In genomic region chr11:34682822-34683221, GRCh38 we compare ENCODE assay signal across 16 cellular contexts.
DNase-seq lines count a peak whose midpoint lies in the region; ATAC-seq and TF ChIP-seq lines count a peak whose summit lies in the region.
"Had no signal": no experiment of that assay in that cellular context is flagged by ENCODE, and none has a peak within 500 bp of the region (broad histone marks: within the 10 kb centered on the region; RNA-seq: fewer than 3 reads in every experiment).

No MANE protein-coding gene starts in this region.

- TF ChIP-seq EP300 in stomach (IDR thresholded peaks at IDR 0.05), result no peak

- CTCF ChIA-PET in RWPE1 (lab: Yijun Ruan, JAX), result no interaction called here

- no peaks in the 10 kb centered on the region for H3K9me3 Mint-ChIP-seq in activated T-cell treated with anti-CD3 and anti-CD28 coated beads, Interleukin-2, amount 50 U/mL, for 72 hours
- H3K9me3 Mint-ChIP-seq: dendritic cell treated with granulocyte-macrophage colony-stimulating factor and Interleukin-4, amounts not matched to agents 40 ng/mL and 50 ng/mL, for 4 days; nephron had no signal

- no peaks in the 10 kb centered on the region for H3K36me3 Mint-ChIP-seq in activated T-cell treated with anti-CD3 and anti-CD28 coated beads, Interleukin-2, amount 50 U/mL, for 72 hours (ENCODE audit: insufficient read depth in 2 of 2)

- no peak overlapping the region for H3K27ac ChIP-seq in RWPE1
- H3K27ac ChIP-seq in stomach, result no peak overlapping the region
- H3K27ac ChIP-seq: lower lobe of right lung, suprapubic skin had no signal

- H3K27me3 Mint-ChIP-seq in activated T-cell treated with anti-CD3 and anti-CD28 coated beads, Interleukin-2, amount 50 U/mL, for 72 hours (ENCODE audit: low read depth), result peaks cover 18% of the 10 kb centered on the region
- H3K27me3 Mint-ChIP-seq: dendritic cell treated with granulocyte-macrophage colony-stimulating factor and Interleukin-4, amounts not matched to agents 40 ng/mL and 50 ng/mL, for 4 days had no signal

- H3K9me3 ChIP-seq in stomach, result no peaks in the 10 kb centered on the region
- H3K9me3 ChIP-seq: lower lobe of right lung, suprapubic skin had no signal

- H3K4me3 Mint-ChIP-seq in activated T-cell treated with anti-CD3 and anti-CD28 coated beads, Interleukin-2, amount 50 U/mL, for 72 hours, result no peak overlapping the region
- H3K4me3 Mint-ChIP-seq: dendritic cell treated with granulocyte-macrophage colony-stimulating factor and Interleukin-4, amounts not matched to agents 40 ng/mL and 50 ng/mL, for 4 days; nephron had no signal

- H3K36me3 ChIP-seq in stomach, result no peaks in the 10 kb centered on the region
- H3K36me3 ChIP-seq: lower lobe of right lung, suprapubic skin had no signal

- TF ChIP-seq CTCF in RWPE1 (conservative IDR thresholded peaks at IDR 0.05; ENCODE audit: low read depth), result no peak
- TF ChIP-seq CTCF in fibroblast of the aortic adventitia (IDR thresholded peaks at IDR 0.05; ENCODE audit: insufficient read depth, low read length), result no peak
- no peak for TF ChIP-seq CTCF in stomach (IDR thresholded peaks at IDR 0.05)

- POLR2A ChIA-PET in RWPE1 (lab: Yijun Ruan, JAX; ENCODE audit: low non-redundant PET), result no interaction called here

- intact Hi-C loops in stomach (cut with DNase I; ENCODE audit: low total_unique reads), result no loop called here

- no peak for ATAC-seq in activated T-cell treated with anti-CD3 and anti-CD28 coated beads, Interleukin-2, amount 50 U/mL, for 72 hours (replicated peaks in 1 of 2)
- ATAC-seq: HepG2, lower lobe of right lung had no signal

- TF ChIP-seq POLR2A in stomach (IDR thresholded peaks at IDR 0.05), result no peak

- H3K4me1 ChIP-seq in stomach, result no peaks in the 10 kb centered on the region
- H3K4me1 ChIP-seq: lower lobe of right lung had no signal

- no peak for DNase-seq in activated T-cell treated with anti-CD3 and anti-CD28 coated beads, Interleukin-2, amount 50 U/mL, for 72 hours
- DNase-seq in activated T-cell treated with anti-CD3 and anti-CD28 coated beads for 4 hours, result no peak
- peak; percentile 79 for DNase-seq in RWPE1 (ENCODE audit: low spot score)
- DNase-seq in fibroblast of the aortic adventitia (ENCODE audit: low read depth), result peak; percentile 65
- no peak for DNase-seq in OCI-M2 (lab: John Stamatoyannopoulos, UW; ENCODE audit: unreplicated experiment)
- DNase-seq in stomach, result no peak
- no peak for DNase-seq in DMS 273 (lab: John Stamatoyannopoulos, UW; ENCODE audit: unreplicated experiment)
- no peak for DNase-seq in Ammon's horn (ENCODE audit: low spot score)
- DNase-seq: activated gamma-delta T cell, aorta, lower lobe of right lung, NCI-H1048 had no signal

- no peak overlapping the region for H3K4me3 ChIP-seq in fibroblast of the aortic adventitia (ENCODE audit: low read depth, low read length)
- H3K4me3 ChIP-seq in stomach, result no peak overlapping the region
- H3K4me3 ChIP-seq: lower lobe of right lung, suprapubic skin had no signal

- H3K27ac Mint-ChIP-seq in activated T-cell treated with anti-CD3 and anti-CD28 coated beads, Interleukin-2, amount 50 U/mL, for 72 hours, result peak overlapping the region; percentile 63
- H3K27ac Mint-ChIP-seq: dendritic cell treated with granulocyte-macrophage colony-stimulating factor and Interleukin-4, amounts not matched to agents 40 ng/mL and 50 ng/mL, for 4 days; nephron had no signal

- no peaks in the 10 kb centered on the region for H3K4me1 Mint-ChIP-seq in activated T-cell treated with anti-CD3 and anti-CD28 coated beads, Interleukin-2, amount 50 U/mL, for 72 hours (ENCODE audit: low read depth)
- H3K4me1 Mint-ChIP-seq: nephron had no signal

- no peaks in the 10 kb centered on the region for H3K27me3 ChIP-seq in stomach
- H3K27me3 ChIP-seq: suprapubic skin had no signal

- WGBS in stomach, 5 donors, result 75 to 88% (median 87%) methylated on average over 2 of the region's 2 CpGs

Comparison
In these comparisons a context has a peak if more than half of its experiments do, and no peak if none do; other contexts are left out.
1. DNase-seq: peak in RWPE1 (single experiment) and fibroblast of the aortic adventitia (single experiment); none in activated T-cell treated with anti-CD3 and anti-CD28 coated beads, Interleukin-2, amount 50 U/mL, for 72 hours (0 of 2), activated T-cell treated with anti-CD3 and anti-CD28 coated beads for 4 hours (single experiment), OCI-M2 (single experiment), stomach (single experiment), DMS 273 (single experiment) and Ammon's horn (single experiment).